Comparison of ENCODE assay signal across 8 cellular contexts in genomic region chr6:141309295-141309694, GRCh38.
DNase-seq lines count a peak whose midpoint lies in the region; ATAC-seq and TF ChIP-seq lines count a peak whose summit lies in the region.

No MANE protein-coding gene starts in this region.

- H3K27ac Mint-ChIP-seq in natural killer cell (no peak overlapping the region), activated B cell treated with CpG ODN at 0.5 μM for 24 hours (no peak overlapping the region)
- H3K27ac Mint-ChIP-seq in natural killer cell treated with Interleukin-12 subunit alpha and Interleukin-12 subunit beta and Interleukin-15 and Interleukin-18, amount 100 ng/mL, for 72 hours: no peak overlapping the region
- H3K27ac Mint-ChIP-seq in stimulated activated naive CD8-positive, alpha-beta T cell treated with anti-CD3 and anti-CD28 coated beads, Interleukin-15, amount 100 ng/mL, for 72 hours: no peak overlapping the region

- H3K4me1 Mint-ChIP-seq in natural killer cell (no peaks in the 10 kb centered on the region), activated B cell treated with CpG ODN at 0.5 μM for 24 hours (peaks cover 4% of the 10 kb centered on the region)
- H3K4me1 Mint-ChIP-seq in natural killer cell treated with Interleukin-12 subunit alpha and Interleukin-12 subunit beta and Interleukin-15 and Interleukin-18, amount 100 ng/mL, for 72 hours (ENCODE audit: low read depth in 2 of 2): peaks cover 0 to 5% of the 10 kb centered on the region in 2 donors
- H3K4me1 Mint-ChIP-seq in stimulated activated naive CD8-positive, alpha-beta T cell treated with anti-CD3 and anti-CD28 coated beads, Interleukin-15, amount 100 ng/mL, for 72 hours: no peaks in the 10 kb centered on the region

- H3K36me3 Mint-ChIP-seq in natural killer cell (no peaks in the 10 kb centered on the region), activated B cell treated with CpG ODN at 0.5 μM for 24 hours (ENCODE audit: low read depth) (no peaks in the 10 kb centered on the region)
- H3K36me3 Mint-ChIP-seq in natural killer cell treated with Interleukin-12 subunit alpha and Interleukin-12 subunit beta and Interleukin-15 and Interleukin-18, amount 100 ng/mL, for 72 hours: no peaks in the 10 kb centered on the region

- TF ChIP-seq CTCF in natural killer cell (IDR thresholded peaks at IDR 0.05): no peak
- no peak for TF ChIP-seq CTCF in activated B cell treated with CpG ODN at 0.5 μM for 24 hours (IDR thresholded peaks at IDR 0.05)

- H3K4me3 Mint-ChIP-seq in natural killer cell: no peak overlapping the region
- no peak overlapping the region for H3K4me3 Mint-ChIP-seq in natural killer cell treated with Interleukin-12 subunit alpha and Interleukin-12 subunit beta and Interleukin-15 and Interleukin-18, amount 100 ng/mL, for 72 hours
- no peak overlapping the region for H3K4me3 Mint-ChIP-seq in activated B cell treated with CpG ODN at 0.5 μM for 24 hours
- no peak overlapping the region for H3K4me3 Mint-ChIP-seq in stimulated activated naive CD8-positive, alpha-beta T cell treated with anti-CD3 and anti-CD28 coated beads, Interleukin-15, amount 100 ng/mL, for 72 hours

- H3K9me3 Mint-ChIP-seq in natural killer cell: no peaks in the 10 kb centered on the region
- H3K9me3 Mint-ChIP-seq in natural killer cell treated with Interleukin-12 subunit alpha and Interleukin-12 subunit beta and Interleukin-15 and Interleukin-18, amount 100 ng/mL, for 72 hours: peaks cover 3% of the 10 kb centered on the region
- no peaks in the 10 kb centered on the region for H3K9me3 Mint-ChIP-seq in activated B cell treated with CpG ODN at 0.5 μM for 24 hours
- H3K9me3 Mint-ChIP-seq in stimulated activated naive CD8-positive, alpha-beta T cell treated with anti-CD3 and anti-CD28 coated beads, Interleukin-15, amount 100 ng/mL, for 72 hours: peaks cover 0 to 6% of the 10 kb centered on the region in 2 donors

- CTCF ChIA-PET in activated B cell treated with CpG ODN at 0.5 μM for 24 hours (lab: Charles Lee): interaction anchor here (0.8 to 1.3 kb wide), 2 partner anchors 249 to 255 kb away, joined by 3 to 10 read pairs; no protein-coding TSS in a partner anchor

- DNase-seq in natural killer cell: no peak
- no peak for DNase-seq in natural killer cell treated with Interleukin-12 subunit alpha and Interleukin-12 subunit beta and Interleukin-15 and Interleukin-18, amount 100 ng/mL, for 72 hours (ENCODE audit: low spot score)
- no peak for DNase-seq in activated B cell treated with CpG ODN at 0.5 μM for 24 hours
- DNase-seq in stimulated activated naive CD8-positive, alpha-beta T cell treated with anti-CD3 and anti-CD28 coated beads, Interleukin-15, amount 100 ng/mL, for 72 hours: no peak
- no peak for DNase-seq in NCI-H2029 (lab: John Stamatoyannopoulos, UW)

- ATAC-seq in natural killer cell: peak in 2 of 3 donors; percentile 38 to 67
- no peak for ATAC-seq in natural killer cell treated with Interleukin-12 subunit alpha and Interleukin-12 subunit beta and Interleukin-15 and Interleukin-18, amount 100 ng/mL, for 72 hours
- ATAC-seq in HG03175 (IDR thresholded peaks at IDR 0.05; ENCODE audit: unreplicated experiment): peak; percentile 56
- ATAC-seq in activated B cell treated with CpG ODN at 0.5 μM for 24 hours (ENCODE audit: low read depth): peak; percentile 54
- ATAC-seq in stimulated activated naive CD8-positive, alpha-beta T cell treated with anti-CD3 and anti-CD28 coated beads, Interleukin-15, amount 100 ng/mL, for 72 hours: peak; percentile 80
- ATAC-seq in GM21723 (IDR thresholded peaks at IDR 0.05; ENCODE audit: unreplicated experiment): no peak
- ATAC-seq in GM19455 (IDR thresholded peaks at IDR 0.05; ENCODE audit: unreplicated experiment): no peak

- POLR2A ChIA-PET in activated B cell treated with CpG ODN at 0.5 μM for 24 hours (lab: Charles Lee): no interaction called here

- intact Hi-C loops in natural killer cell (cut with micrococcal nuclease): loop anchor here (1.0 kb wide), 1 partner anchor 254 kb away; no protein-coding TSS in a partner anchor
- intact Hi-C loops in activated B cell treated with CpG ODN at 0.5 μM for 24 hours (cut with micrococcal nuclease): loop anchor here (1.0 to 5.0 kb wide), 3 partner anchors 173 to 804 kb away; no protein-coding TSS in a partner anchor

- H3K27me3 Mint-ChIP-seq in natural killer cell (ENCODE audit: low read depth in 2 of 2): no peaks in the 10 kb centered on the region
- H3K27me3 Mint-ChIP-seq in natural killer cell treated with Interleukin-12 subunit alpha and Interleukin-12 subunit beta and Interleukin-15 and Interleukin-18, amount 100 ng/mL, for 72 hours: no peaks in the 10 kb centered on the region
- H3K27me3 Mint-ChIP-seq in activated B cell treated with CpG ODN at 0.5 μM for 24 hours: no peaks in the 10 kb centered on the region
- H3K27me3 Mint-ChIP-seq in stimulated activated naive CD8-positive, alpha-beta T cell treated with anti-CD3 and anti-CD28 coated beads, Interleukin-15, amount 100 ng/mL, for 72 hours: no peaks in the 10 kb centered on the region

Comparison
In these comparisons a context has a peak if more than half of its experiments do, and no peak if none do; other contexts are left out.
1. ATAC-seq: peak in natural killer cell (2 of 3), HG03175 (single experiment), activated B cell treated with CpG ODN at 0.5 μM for 24 hours (single experiment) and stimulated activated naive CD8-positive, alpha-beta T cell treated with anti-CD3 and anti-CD28 coated beads, Interleukin-15, amount 100 ng/mL, for 72 hours (single experiment); none in natural killer cell treated with Interleukin-12 subunit alpha and Interleukin-12 subunit beta and Interleukin-15 and Interleukin-18, amount 100 ng/mL, for 72 hours (0 of 2), GM21723 (single experiment) and GM19455 (single experiment).